ENCODE assay signal across 31 cellular contexts in genomic region chr2:235549735-235550377, GRCh38.
"Had no signal": no experiment of that assay in that cellular context is flagged by ENCODE, and none has a peak within 500 bp of the region (broad histone marks: within the 10 kb centered on the region; RNA-seq: fewer than 3 reads in every experiment).

No MANE protein-coding gene starts in this region.

- FAIRE-seq: TTC549 had no signal

- H3K36me3 ChIP-seq: ascending aorta, cardiac muscle cell, SJCRH30 had no signal

- H3K9me3 ChIP-seq: ascending aorta, SJCRH30 had no signal

- H3K27me3 ChIP-seq: ascending aorta, cardiac muscle cell, SJCRH30 had no signal

- ATAC-seq: activated T-cell treated with anti-CD3 and anti-CD28 coated beads, Interleukin-2, amount 50 U/mL, for 72 hours; activated T-helper 17 cell treated with anti-CD3 and anti-CD28 coated beads, Interleukin-2, amount 50 U/mL, for 72 hours; Panc1 had no signal

- H3K4me3 ChIP-seq: ascending aorta, cardiac muscle cell, SJCRH30, SK-N-MC had no signal

- DNase-seq: activated CD4-positive, alpha-beta memory T cell treated with anti-CD3 and anti-CD28 coated beads, Interleukin-2, amount 10 ng/mL, durations not matched to agents 7 days and 5 days; activated CD4-positive, alpha-beta T cell treated with anti-CD3 and anti-CD28 coated beads for 1 hour; activated CD4-positive, alpha-beta T cell treated with anti-CD3 and anti-CD28 coated beads for 48 hours; activated CD4-positive, CD25-positive, alpha-beta regulatory T cell; activated CD8-positive, alpha-beta memory T cell treated with anti-CD3 and anti-CD28 coated beads for 24 hours; activated effector memory CD4-positive, alpha-beta T cell treated with anti-CD3 and anti-CD28 coated beads, Interleukin-2, amount 50 U/mL, for 16 hours; activated naive CD4-positive, alpha-beta T cell; activated naive CD8-positive, alpha-beta T cell treated with anti-CD3 and anti-CD28 coated beads, Interleukin-2, amount 10 ng/mL, durations not matched to agents 7 days and 5 days; activated T-cell treated with anti-CD3 and anti-CD28 coated beads, Interleukin-2, amount 50 U/mL, for 1 hour; activated T-cell treated with anti-CD3 and anti-CD28 coated beads, Interleukin-2, amount 50 U/mL, for 72 hours; amygdala; Karpas-422; KBM-7; NCI-H1105; NCI-H1417 treated with DMSO at 0.1 percent for 48 hours; NCI-H187 treated with DMSO at 0.1 percent for 48 hours; NCI-H2081; NCI-H2171 treated with DMSO at 0.1 percent for 48 hours; NCI-H2227 treated with DMSO at 0.1 percent for 48 hours; NCI-H446; NCI-H510A treated with DMSO at 0.1 percent for 48 hours; NCI-H526 treated with DMSO at 0.1 percent for 48 hours; NCI-H82; SHP77; SJCRH30 had no signal

- H3K27ac ChIP-seq: ascending aorta, cardiac muscle cell, SJCRH30, SK-N-MC had no signal

- H3K4me1 ChIP-seq: ascending aorta had no signal
